In genomic region chr13:111178417-111178816, GRCh38 we compare ENCODE assay signal across 9 cellular contexts.
DNase-seq lines count a peak whose midpoint lies in the region; ATAC-seq and TF ChIP-seq lines count a peak whose summit lies in the region.
"Had no signal": no experiment of that assay in that cellular context is flagged by ENCODE, and none has a peak within 500 bp of the region (broad histone marks: within the 10 kb centered on the region; RNA-seq: fewer than 3 reads in every experiment).

No MANE protein-coding gene starts in this region.

- H3K4me2 ChIP-seq in GM23248 (ENCODE audit: unreplicated experiment) = no peak overlapping the region
- H3K4me2 ChIP-seq: KMS-11 had no signal

- H3K36me3 ChIP-seq in GM23248 (ENCODE audit: low read depth) (no peaks in the 10 kb centered on the region), spleen (peaks cover 0 to 34% (median 0%) of the 10 kb centered on the region in 6 donors)
- H3K36me3 ChIP-seq: prostate gland had no signal

- H3K4me1 ChIP-seq in GM23248 (ENCODE audit: insufficient read depth) = no peaks in the 10 kb centered on the region
- H3K4me1 ChIP-seq in spleen = peaks cover 29 to 80% (median 52%) of the 10 kb centered on the region in 6 donors
- H3K4me1 ChIP-seq: prostate gland had no signal

- H3K27me3 Mint-ChIP-seq in activated T-helper 17 cell treated with anti-CD3 and anti-CD28 coated beads, Interleukin-2, amount 50 U/mL, for 72 hours = no peaks in the 10 kb centered on the region

- H3K9me3 ChIP-seq in GM23248 (ENCODE audit: low read depth) = no peaks in the 10 kb centered on the region
- H3K9me3 ChIP-seq in spleen = peaks cover 0 to 8% (median 0%) of the 10 kb centered on the region in 8 donors
- H3K9me3 ChIP-seq: prostate gland had no signal

- TF ChIP-seq POLR2A in spleen (IDR thresholded peaks at IDR 0.05) = no peak

- H3F3A ChIP-seq in GM23248 (ENCODE audit: insufficient read depth) = no peaks in the 10 kb centered on the region

- WGBS in GM23248 (ENCODE audit: low coverage in 1 of 2, low lambda C conversion rate in 2 of 2, missing lambda C conversion rate in 2 of 2), 2 experiments = 47 to 52% methylated on average over 4 of the region's 4 CpGs
- WGBS in spleen, 5 donors = 46 to 69% (median 52%) methylated on average over 4 of the region's 4 CpGs

- H3K27ac ChIP-seq in GM23248 (peak overlapping the region; percentile 33; the same call in 1 of the 2 replicates), spleen (peak overlapping the region; percentile 63 to 90 (median 80))
- H3K27ac ChIP-seq: KMS-11 had no signal

- peak overlapping the region; percentile 88 for H3K27ac Mint-ChIP-seq in activated T-helper 17 cell treated with anti-CD3 and anti-CD28 coated beads, Interleukin-2, amount 50 U/mL, for 72 hours

- H4K20me1 ChIP-seq in GM23248 (ENCODE audit: insufficient read depth) = peaks cover 18% of the 10 kb centered on the region

- no peak overlapping the region for H2AFZ ChIP-seq in GM23248

- H3K79me2 ChIP-seq in GM23248 (ENCODE audit: insufficient read depth) = peaks cover 100% of the 10 kb centered on the region

- peak overlapping the region; percentile 80 for H3K4me3 Mint-ChIP-seq in activated T-helper 17 cell treated with anti-CD3 and anti-CD28 coated beads, Interleukin-2, amount 50 U/mL, for 72 hours

- in situ Hi-C loops in GM23248 (cut with MboI) = no loop called here

- DNase-seq in GM23248 (no peak), left cardiac atrium (no peak), spleen (no peak), NCI-H2107 (lab: John Stamatoyannopoulos, UW) (no peak), occipital lobe (lab: John Stamatoyannopoulos, UW) (no peak), activated gamma-delta T cell treated with Interleukin-2 at 50 U/mL for 16 hours (no peak)

- peaks cover 58% of the 10 kb centered on the region for H3K36me3 Mint-ChIP-seq in activated T-helper 17 cell treated with anti-CD3 and anti-CD28 coated beads, Interleukin-2, amount 50 U/mL, for 72 hours (ENCODE audit: low read depth)

- H3K27me3 ChIP-seq in GM23248 (replicated peaks; ENCODE audit: insufficient read depth) = no peaks in the 10 kb centered on the region
- H3K27me3 ChIP-seq in spleen (replicated peaks in 1 of 7) = no peaks in the 10 kb centered on the region

- intact Hi-C loops in left cardiac atrium (cut with DNase I) = no loop called here
- intact Hi-C loops in spleen (cut with DNase I; ENCODE audit: low total_unique reads) = no loop called here

- no peak overlapping the region; the same call in 1 of the 2 replicates for H3K9ac ChIP-seq in GM23248
- H3K9ac ChIP-seq: KMS-11 had no signal

- H3K4me3 ChIP-seq in GM23248 = no peak overlapping the region
- no peak overlapping the region for H3K4me3 ChIP-seq in spleen
- H3K4me3 ChIP-seq: prostate gland had no signal

- no peak for TF ChIP-seq CTCF in spleen (IDR thresholded peaks at IDR 0.05 in 8 of 11, conservative IDR thresholded peaks at IDR 0.05 in 3 of 11)

- H3K9me3 Mint-ChIP-seq in activated T-helper 17 cell treated with anti-CD3 and anti-CD28 coated beads, Interleukin-2, amount 50 U/mL, for 72 hours = peaks cover 7% of the 10 kb centered on the region

- no peaks in the 10 kb centered on the region for H3K9me2 ChIP-seq in GM23248 (ENCODE audit: insufficient read depth)

- ATAC-seq in activated T-helper 17 cell treated with anti-CD3 and anti-CD28 coated beads, Interleukin-2, amount 50 U/mL, for 72 hours (replicated peaks) = no peak
- peak; percentile 23 to 35 for ATAC-seq in left cardiac atrium

- H3K4me1 Mint-ChIP-seq in activated T-helper 17 cell treated with anti-CD3 and anti-CD28 coated beads, Interleukin-2, amount 50 U/mL, for 72 hours = peaks cover 65% of the 10 kb centered on the region
